In the genomic region with DNA sequence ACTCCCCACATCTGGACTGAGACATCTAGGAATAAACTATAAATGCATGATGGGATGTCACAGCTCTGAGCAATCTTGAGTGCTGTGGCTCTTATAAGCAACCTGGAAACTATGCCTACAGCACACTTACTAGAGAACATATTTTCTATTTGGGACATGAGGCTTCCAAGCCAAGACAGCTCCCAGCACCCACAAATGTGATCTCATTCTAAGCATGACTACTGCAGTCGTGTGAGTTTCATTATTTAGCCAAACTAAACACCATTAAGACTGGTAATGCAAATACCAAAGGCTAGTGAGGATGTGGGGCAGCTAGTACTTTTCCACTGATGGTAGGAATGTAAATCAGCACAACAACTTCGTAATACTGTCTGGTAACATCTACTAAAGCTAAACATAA, we compare ENCODE assay signal across 12 cellular contexts.
DNase-seq lines count a peak whose midpoint lies in the region; ATAC-seq and TF ChIP-seq lines count a peak whose summit lies in the region.
"Had no signal": no experiment of that assay in that cellular context is flagged by ENCODE, and none has a peak within 500 bp of the region (broad histone marks: within the 10 kb centered on the region; RNA-seq: fewer than 3 reads in every experiment).

No MANE protein-coding gene starts in this region.

- in situ Hi-C loops in transverse colon (cut with MboI; ENCODE audit: low pct_ligation_motif_present in 1 of 4, low pct_unique_long_range_greater_than_20kb in 1 of 4, low sequenced_read_pairs in 3 of 4), result no loop called here

- 51% methylated on average over 2 of the region's 2 CpGs for WGBS in right cardiac atrium
- WGBS in body of pancreas, 2 donors, result 34 to 38% methylated on average over 2 of the region's 2 CpGs
- WGBS in hepatocyte (ENCODE audit: low lambda C conversion rate, missing lambda C conversion rate), result 42% methylated on average over 2 of the region's 2 CpGs
- WGBS in transverse colon (ENCODE audit: low coverage in 1 of 2), 2 donors, result 40 to 50% methylated on average over 2 of the region's 2 CpGs

- intact Hi-C loops in right cardiac atrium (cut with DNase I) (no loop called here), Right ventricle myocardium superior (cut with DNase I) (no loop called here), body of pancreas (cut with DNase I) (no loop called here), upper lobe of right lung (cut with DNase I) (no loop called here), transverse colon (cut with DNase I; ENCODE audit: low total_unique reads) (no loop called here)

- H3K27me3 ChIP-seq in right cardiac atrium (ENCODE audit: control insufficient read depth, insufficient read depth), result no peaks in the 10 kb centered on the region
- H3K27me3 ChIP-seq in body of pancreas, result no peaks in the 10 kb centered on the region
- no peaks in the 10 kb centered on the region for H3K27me3 ChIP-seq in hepatocyte
- H3K27me3 ChIP-seq in upper lobe of right lung, result no peaks in the 10 kb centered on the region
- H3K27me3 ChIP-seq in transverse colon, result no peaks in the 10 kb centered on the region
- H3K27me3 ChIP-seq: BLaER1 treated with 17β-estradiol and CSF1 and Interleukin-3, amounts not matched to agents 10 nM and 100 nM; esophagus squamous epithelium had no signal

- H3K79me2 ChIP-seq in hepatocyte, result no peaks in the 10 kb centered on the region

- H2AFZ ChIP-seq in hepatocyte, result no peak overlapping the region

- TF ChIP-seq CTCF in body of pancreas (IDR thresholded peaks at IDR 0.05) (no peak), hepatocyte (IDR thresholded peaks at IDR 0.05; ENCODE audit: poor library complexity) (no peak), upper lobe of right lung (IDR thresholded peaks at IDR 0.05) (no peak), transverse colon (IDR thresholded peaks at IDR 0.05) (no peak)

- no peaks in the 10 kb centered on the region for H3K9me2 ChIP-seq in hepatocyte (replicated peaks; ENCODE audit: insufficient read depth)

- no peak for TF ChIP-seq EP300 in transverse colon (IDR thresholded peaks at IDR 0.05; ENCODE audit: low read depth)

- H3K27ac ChIP-seq in right cardiac atrium (ENCODE audit: low read length) (no peak overlapping the region), body of pancreas (peak overlapping the region in 1 of 4 donors; percentile 23), hepatocyte (peak overlapping the region; percentile 31), upper lobe of right lung (no peak overlapping the region), transverse colon (no peak overlapping the region)
- H3K27ac ChIP-seq: BLaER1 treated with 17β-estradiol and CSF1 and Interleukin-3, amounts not matched to agents 10 nM and 100 nM; esophagus squamous epithelium had no signal

- no peak for TF ChIP-seq POLR2A in body of pancreas (IDR thresholded peaks at IDR 0.05)
- no peak for TF ChIP-seq POLR2A in transverse colon (IDR thresholded peaks at IDR 0.05)

- H3K4me1 ChIP-seq in right cardiac atrium (ENCODE audit: control insufficient read depth, insufficient read depth, low read length) (no peaks in the 10 kb centered on the region), body of pancreas (peaks cover 7% of the 10 kb centered on the region), hepatocyte (ENCODE audit: insufficient read depth) (no peaks in the 10 kb centered on the region), upper lobe of right lung (no peaks in the 10 kb centered on the region), transverse colon (no peaks in the 10 kb centered on the region)
- H3K4me1 ChIP-seq: esophagus squamous epithelium had no signal

- no peaks in the 10 kb centered on the region for H4K20me1 ChIP-seq in hepatocyte (ENCODE audit: insufficient read depth, poor library complexity, severe bottlenecking)
- H4K20me1 ChIP-seq: BLaER1 treated with 17β-estradiol and CSF1 and Interleukin-3, amounts not matched to agents 10 nM and 100 nM had no signal

- DNase-seq in right cardiac atrium (no peak), Right ventricle myocardium superior (no peak), body of pancreas (peak in 2 of 4 donors; percentile 9 to 14), hepatocyte (ENCODE audit: low spot score) (peak; percentile 8), upper lobe of right lung (no peak), transverse colon (no peak)
- DNase-seq in effector CD8-positive, alpha-beta T cell (lab: John Stamatoyannopoulos, UW), result no peak
- DNase-seq: esophagus squamous epithelium, midbrain, small intestine had no signal

- H3K36me3 ChIP-seq in body of pancreas (replicated peaks in 1 of 2; ENCODE audit: insufficient read depth in 1 of 2, low read depth in 2 of 2), result no peaks in the 10 kb centered on the region
- H3K36me3 ChIP-seq in hepatocyte (replicated peaks; ENCODE audit: insufficient read depth, low read depth), result no peaks in the 10 kb centered on the region
- H3K36me3 ChIP-seq in upper lobe of right lung, result peaks cover 5% of the 10 kb centered on the region
- H3K36me3 ChIP-seq in transverse colon, result peaks cover 0 to 5% (median 0%) of the 10 kb centered on the region in 4 donors

- ATAC-seq in right cardiac atrium (peak; percentile 55 to 62), Right ventricle myocardium superior (ENCODE audit: poor library complexity) (no peak), body of pancreas (peak; percentile 76), upper lobe of right lung (peak; percentile 87), GM18502 (IDR thresholded peaks at IDR 0.05; ENCODE audit: poor library complexity, unreplicated experiment) (no peak)

- peak overlapping the region; percentile 19 for H3K4me2 ChIP-seq in hepatocyte
- H3K4me2 ChIP-seq: BLaER1 treated with 17β-estradiol and CSF1 and Interleukin-3, amounts not matched to agents 10 nM and 100 nM had no signal

- no peak overlapping the region for H3K4me3 ChIP-seq in right cardiac atrium (ENCODE audit: low read length)
- no peak overlapping the region for H3K4me3 ChIP-seq in body of pancreas
- no peak overlapping the region for H3K4me3 ChIP-seq in hepatocyte
- no peak overlapping the region for H3K4me3 ChIP-seq in upper lobe of right lung
- no peak overlapping the region for H3K4me3 ChIP-seq in transverse colon
- H3K4me3 ChIP-seq: BLaER1 treated with 17β-estradiol and CSF1 and Interleukin-3, amounts not matched to agents 10 nM and 100 nM; esophagus squamous epithelium had no signal

- H3K9me3 ChIP-seq in right cardiac atrium (ENCODE audit: control insufficient read depth, low read length) (no peaks in the 10 kb centered on the region), body of pancreas (no peaks in the 10 kb centered on the region), hepatocyte (ENCODE audit: low read depth) (no peaks in the 10 kb centered on the region), upper lobe of right lung (no peaks in the 10 kb centered on the region), transverse colon (no peaks in the 10 kb centered on the region)
- H3K9me3 ChIP-seq: BLaER1 treated with 17β-estradiol and CSF1 and Interleukin-3, amounts not matched to agents 10 nM and 100 nM; esophagus squamous epithelium had no signal

Comparison
In these comparisons a context has a peak if more than half of its experiments do, and no peak if none do; other contexts are left out.
1. ATAC-seq: peak in right cardiac atrium (2 of 2), body of pancreas (single experiment) and upper lobe of right lung (single experiment); none in Right ventricle myocardium superior (single experiment) and GM18502 (single experiment).